17 cellular contexts compared by ENCODE assay signal in the genomic region with DNA sequence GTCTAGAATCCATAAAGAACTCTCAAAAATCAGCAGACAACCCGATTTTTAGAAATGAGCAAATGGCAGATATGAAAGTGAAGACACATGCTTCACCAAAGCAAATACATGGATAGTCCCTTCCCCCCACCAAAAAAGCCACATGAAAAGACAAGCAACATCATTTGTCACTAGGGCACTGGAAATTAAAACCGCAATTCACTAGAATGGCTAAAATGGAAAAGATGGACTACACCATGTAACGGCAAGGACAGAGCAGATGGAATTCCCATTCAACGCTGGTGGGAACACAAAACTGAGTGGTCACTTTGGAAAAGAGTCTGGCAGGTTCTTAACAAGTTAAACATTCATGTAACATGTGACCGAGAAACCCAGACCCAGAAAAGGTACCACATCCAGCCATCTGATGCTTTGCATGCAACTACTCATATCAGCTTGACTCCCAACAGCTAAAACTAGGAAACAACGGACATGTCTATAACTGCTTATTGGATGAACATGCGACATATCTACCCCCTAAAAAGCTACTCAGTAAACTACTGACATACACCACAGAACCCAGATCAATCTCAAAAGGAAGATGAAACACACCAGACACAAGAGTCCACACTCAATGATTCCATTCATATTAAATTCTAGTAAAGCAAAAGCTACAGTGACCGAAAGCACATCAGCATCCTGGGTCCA.
DNase-seq lines count a peak whose midpoint lies in the region; ATAC-seq and TF ChIP-seq lines count a peak whose summit lies in the region.
"Had no signal": no experiment of that assay in that cellular context is flagged by ENCODE, and none has a peak within 500 bp of the region (broad histone marks: within the 10 kb centered on the region; RNA-seq: fewer than 3 reads in every experiment).

No MANE protein-coding gene starts in this region.

- peak; percentile 45 for DNase-seq in activated CD4-positive, alpha-beta T cell treated with anti-CD3 and anti-CD28 coated beads for 48 hours
- no peak for DNase-seq in activated CD4-positive, alpha-beta T cell treated with anti-CD3 and anti-CD28 coated beads, Interleukin-2, amount 50 U/mL, for 4 hours
- DNase-seq in Panc1 (ENCODE audit: low read depth, low spot score), result no peak
- no peak for DNase-seq in activated naive CD8-positive, alpha-beta T cell treated with anti-CD3 and anti-CD28 coated beads, Interleukin-2, amount 10 ng/mL, durations not matched to agents 7 days and 5 days
- no peak for DNase-seq in smooth muscle cell (lab: John Stamatoyannopoulos, UW; ENCODE audit: unreplicated experiment)
- no peak for DNase-seq in 8988T
- DNase-seq in superior temporal gyrus (ENCODE audit: extremely low spot score), result no peak
- DNase-seq: COR-L47, dermis blood vessel endothelial cell, NCI-H1417, NCI-H345, occipital lobe, stomach had no signal

- H3K36me3 Mint-ChIP-seq in activated naive CD8-positive, alpha-beta T cell treated with anti-CD3 and anti-CD28 coated beads, Interleukin-2, amount 10 ng/mL, durations not matched to agents 7 days and 5 days, result peaks cover 19% of the 10 kb centered on the region

- peaks cover 15% of the 10 kb centered on the region for H3F3A ChIP-seq in smooth muscle cell (ENCODE audit: low read depth)

- no peak overlapping the region for H3K4me2 ChIP-seq in smooth muscle cell
- H3K4me2 ChIP-seq: hepatocyte had no signal

- peaks cover 50% of the 10 kb centered on the region for H3K4me1 ChIP-seq in Panc1 (ENCODE audit: control insufficient read depth, insufficient read depth, low read length)
- peaks cover 9% of the 10 kb centered on the region for H3K4me1 ChIP-seq in smooth muscle cell (ENCODE audit: low read depth)

- no peaks in the 10 kb centered on the region for H3K27me3 Mint-ChIP-seq in activated naive CD8-positive, alpha-beta T cell treated with anti-CD3 and anti-CD28 coated beads, Interleukin-2, amount 10 ng/mL, durations not matched to agents 7 days and 5 days

- CTCF ChIA-PET in Panc1 (lab: Charles Lee), result no interaction called here

- TSS peak; percentile 19 for BruUV-seq in Panc1 (replicated peaks; lab: Mats Ljungman, UMichigan)

- H3K27ac Mint-ChIP-seq in activated naive CD8-positive, alpha-beta T cell treated with anti-CD3 and anti-CD28 coated beads, Interleukin-2, amount 10 ng/mL, durations not matched to agents 7 days and 5 days, result peak overlapping the region; percentile 79

- TF ChIP-seq CTCF in Panc1 (IDR thresholded peaks at IDR 0.05) (no peak), smooth muscle cell (IDR thresholded peaks at IDR 0.05; ENCODE audit: borderline replicate concordance, insufficient read depth, poor library complexity, severe bottlenecking) (no peak)

- no peak overlapping the region for H3K9ac ChIP-seq in smooth muscle cell (ENCODE audit: low read depth)

- POLR2A ChIA-PET in Panc1 (lab: Charles Lee), result interaction anchor here (0.6 kb wide), 1 partner anchor 14 kb away, joined by 12 read pairs; no protein-coding TSS in a partner anchor
- POLR2A ChIA-PET in activated naive CD8-positive, alpha-beta T cell treated with anti-CD3 and anti-CD28 coated beads, Interleukin-2, amount 10 ng/mL, durations not matched to agents 7 days and 5 days (lab: Charles Lee), result interaction anchor here (0.5 to 1.4 kb wide), 3 partner anchors 8 to 60 kb away, joined by 3 read pairs; no protein-coding TSS in a partner anchor

- in situ Hi-C loops in Panc1 (cut with HindIII; ENCODE audit: low pct_unique_long_range_greater_than_20kb, low sequenced_read_pairs), result no loop called here

- 97% methylated on average over 8 of the region's 8 CpGs for WGBS in smooth muscle cell (ENCODE audit: low lambda C conversion rate)

- H3K79me2 ChIP-seq in smooth muscle cell (ENCODE audit: low read depth), result peaks cover 100% of the 10 kb centered on the region

- H3K4me3 ChIP-seq in Panc1 (ENCODE audit: low read depth in 2 of 2, low read length in 2 of 2) (no peak overlapping the region), smooth muscle cell (no peak overlapping the region)
- H3K4me3 ChIP-seq: hepatocyte, stomach had no signal

- H4K20me1 ChIP-seq in smooth muscle cell (ENCODE audit: low read depth), result peaks cover 100% of the 10 kb centered on the region

- H3K36me3 ChIP-seq in Panc1 (ENCODE audit: control insufficient read depth, insufficient read depth, low read length) (no peaks in the 10 kb centered on the region), smooth muscle cell (ENCODE audit: low read depth) (no peaks in the 10 kb centered on the region)

- no peaks in the 10 kb centered on the region for H3K27me3 ChIP-seq in Panc1 (ENCODE audit: control insufficient read depth, insufficient read depth, low read length)
- no peaks in the 10 kb centered on the region for H3K27me3 ChIP-seq in smooth muscle cell (ENCODE audit: low read depth)
- H3K27me3 ChIP-seq: hepatocyte, stomach had no signal

- H2AFZ ChIP-seq in smooth muscle cell (ENCODE audit: low read depth), result no peak overlapping the region
- H2AFZ ChIP-seq: hepatocyte had no signal

- intact Hi-C loops in Panc1 (cut with micrococcal nuclease; ENCODE audit: unreplicated experiment), result no loop called here

- H3K27ac ChIP-seq in Panc1 (ENCODE audit: low read length) (peak overlapping the region; percentile 51; the same call in 1 of the 2 replicates), smooth muscle cell (ENCODE audit: low read depth) (peak overlapping the region; percentile 58)
- H3K27ac ChIP-seq: hepatocyte, stomach had no signal

- no peaks in the 10 kb centered on the region for H3K9me3 Mint-ChIP-seq in activated naive CD8-positive, alpha-beta T cell treated with anti-CD3 and anti-CD28 coated beads, Interleukin-2, amount 10 ng/mL, durations not matched to agents 7 days and 5 days
- H3K9me3 Mint-ChIP-seq: mesothelial cell of epicardium had no signal

- H3K9me3 ChIP-seq in Panc1 (ENCODE audit: control insufficient read depth, insufficient read depth, low read depth, low read length), result no peaks in the 10 kb centered on the region
- no peaks in the 10 kb centered on the region for H3K9me3 ChIP-seq in smooth muscle cell (replicated peaks; ENCODE audit: low read depth)
- H3K9me3 ChIP-seq: stomach had no signal

- no peak for ATAC-seq in Panc1
- peak; percentile 9 for ATAC-seq in activated naive CD8-positive, alpha-beta T cell treated with anti-CD3 and anti-CD28 coated beads, Interleukin-2, amount 10 ng/mL, durations not matched to agents 7 days and 5 days (ENCODE audit: low read depth)
- ATAC-seq in GM19463 (IDR thresholded peaks at IDR 0.05; ENCODE audit: unreplicated experiment), result no peak
- ATAC-seq: SK-N-SH treated with all-trans-retinoic acid at 6 μM for 48 hours had no signal

- peak overlapping the region; percentile 30 for H3K4me3 Mint-ChIP-seq in activated naive CD8-positive, alpha-beta T cell treated with anti-CD3 and anti-CD28 coated beads, Interleukin-2, amount 10 ng/mL, durations not matched to agents 7 days and 5 days
- H3K4me3 Mint-ChIP-seq: mesothelial cell of epicardium had no signal

- H3K4me1 Mint-ChIP-seq in activated naive CD8-positive, alpha-beta T cell treated with anti-CD3 and anti-CD28 coated beads, Interleukin-2, amount 10 ng/mL, durations not matched to agents 7 days and 5 days, result peaks cover 67% of the 10 kb centered on the region
